8 cellular contexts compared by ENCODE assay signal in genomic region chrX:153969904-153970397, GRCh38. TPM values are rescaled to one million over a fixed set of nuclear protein-coding genes. Genes with fewer than 3 reads are reported as not detected.
A peak's percentile ranks its signal among the peaks of the same experiment; 100 is the strongest.
DNase-seq lines count a peak whose midpoint lies in the region; ATAC-seq, FAIRE-seq and TF ChIP-seq lines count a peak whose summit lies in the region.

No MANE protein-coding gene starts in this region.

- BruUV-seq in HepG2 (replicated peaks; lab: Mats Ljungman, UMichigan): no TSS peak

- H3K4me3 Mint-ChIP-seq in CD4-positive, alpha-beta memory T cell: peak overlapping the region; percentile 92 to 100 (median 100)

- in situ Hi-C loops in brain microvascular endothelial cell (cut with HindIII; ENCODE audit: low pct_ligation_motif_present, low sequenced_read_pairs): no loop called here
- in situ Hi-C loops in HepG2 (cut with HindIII; ENCODE audit: extremely low pct_ligation_motif_present, low pct_unique_long_range_greater_than_20kb): loop anchor here (5.0 kb wide), 1 partner anchor 42 kb away; no protein-coding TSS in a partner anchor

- H3K27ac ChIP-seq in CD4-positive, alpha-beta memory T cell (ENCODE audit: low read depth, low read length): peak overlapping the region; percentile 99
- H3K27ac ChIP-seq in MM.1S (ENCODE audit: low read length): peak overlapping the region; percentile 69; the same call in 1 of the 2 replicates
- no peak overlapping the region for H3K27ac ChIP-seq in brain microvascular endothelial cell
- no peak overlapping the region for H3K27ac ChIP-seq in HepG2 (ENCODE audit: extremely low read length, insufficient read depth, low read length)
- peak overlapping the region; percentile 98 for H3K27ac ChIP-seq in suprapubic skin

- CTCF ChIA-PET in CD4-positive, alpha-beta memory T cell (lab: Charles Lee; ENCODE audit: partially characterized antibody): interaction anchor here (1.3 to 6.1 kb wide), 2 partner anchors 19 to 22 kb away, joined by 3 to 31 read pairs; no protein-coding TSS in a partner anchor
- CTCF ChIA-PET in HepG2 (lab: Yijun Ruan, JAX; ENCODE audit: low intra/inter-chr PET ratio, low total read pairs): no interaction called here

- H3K4me1 Mint-ChIP-seq in CD4-positive, alpha-beta memory T cell: peaks cover 21 to 63% (median 46%) of the 10 kb centered on the region in 4 donors

- H3K79me2 ChIP-seq in MM.1S (ENCODE audit: low read length) (peaks cover 75% of the 10 kb centered on the region), HepG2 (ENCODE audit: insufficient read depth, low read length) (peaks cover 65% of the 10 kb centered on the region)

- ATAC-seq in HepG2: no peak
- ATAC-seq in GM19328 (IDR thresholded peaks at IDR 0.05; ENCODE audit: unreplicated experiment): no peak
- ATAC-seq in HG02763 (IDR thresholded peaks at IDR 0.05; ENCODE audit: unreplicated experiment): no peak

- peaks cover 36% of the 10 kb centered on the region for H3F3A ChIP-seq in MM.1S (ENCODE audit: insufficient read depth, low read length)

- no peak overlapping the region for H2AFZ ChIP-seq in MM.1S (ENCODE audit: low read length)
- no peak overlapping the region for H2AFZ ChIP-seq in HepG2 (ENCODE audit: low read length)

- intact Hi-C loops in CD4-positive, alpha-beta memory T cell (cut with micrococcal nuclease): loop anchor here (5.0 to 10.0 kb wide), 2 partner anchors 42 to 405 kb away; partner anchors contain the start of genes EMD and FLNA
- intact Hi-C loops in HepG2 (cut with micrococcal nuclease; ENCODE audit: unreplicated experiment): no loop called here

- under 1% methylated on average over 23 of the region's 28 CpGs for WGBS in HepG2 (ENCODE audit: low lambda C conversion rate)
- 26% methylated on average over 28 of the region's 28 CpGs for WGBS in suprapubic skin

- no peak for FAIRE-seq in HepG2 (lab: Jason Lieb, UNC)

- peak in 1 of 5 donors; percentile 50 for DNase-seq in CD4-positive, alpha-beta memory T cell
- DNase-seq in MM.1S (no peak), brain microvascular endothelial cell (no peak), HepG2 (ENCODE audit: low spot score) (no peak), suprapubic skin (ENCODE audit: low spot score in 2 of 2) (peak in 1 of 2 donors; percentile 72), HuH-7.5 (ENCODE audit: low spot score) (no peak)

- TF ChIP-seq POLR2A in HepG2 (IDR thresholded peaks at IDR 0.05; ENCODE audit: insufficient read depth in 1 of 2, low read depth in 2 of 2, low read length in 2 of 2) (no peak), suprapubic skin (IDR thresholded peaks at IDR 0.05) (no peak)

- no peak for TF ChIP-seq EP300 in HepG2 (IDR thresholded peaks at IDR 0.05; ENCODE audit: low read depth in 2 of 2, low read length in 2 of 2)
- TF ChIP-seq EP300 in HepG2 (CRISPR knock-in tag; IDR thresholded peaks at IDR 0.05; ENCODE audit: borderline replicate concordance): no peak
- TF ChIP-seq EP300 in suprapubic skin (IDR thresholded peaks at IDR 0.05): no peak

- H3K9me2 ChIP-seq in MM.1S (replicated peaks; ENCODE audit: insufficient read depth, low read length): no peaks in the 10 kb centered on the region

- H3K4me3 ChIP-seq in CD4-positive, alpha-beta memory T cell (ENCODE audit: low read length in 2 of 2): peak overlapping the region; percentile 61 to 90
- H3K4me3 ChIP-seq in MM.1S (ENCODE audit: low read length) (peak overlapping the region; percentile 94), brain microvascular endothelial cell (ENCODE audit: low read depth, low read length) (peak overlapping the region; percentile 87), HepG2 (replicated peaks in 1 of 3; ENCODE audit: insufficient read depth in 1 of 3, low read depth in 2 of 3, low read length in 3 of 3) (peak overlapping the region; percentile 50 to 90 (median 89)), suprapubic skin (peak overlapping the region; percentile 60)

- H3K4me2 ChIP-seq in MM.1S (ENCODE audit: low read depth, low read length) (peak overlapping the region; percentile 88), HepG2 (ENCODE audit: low read depth, low read length) (peak overlapping the region; percentile 88)

- TF ChIP-seq RAD21 in HepG2 (CRISPR knock-in tag; IDR thresholded peaks at IDR 0.05): no peak

- TF ChIP-seq CTCF in MM.1S (IDR thresholded peaks at IDR 0.05; ENCODE audit: low read length) (no peak), brain microvascular endothelial cell (IDR thresholded peaks at IDR 0.05; ENCODE audit: low read depth, low read length, missing control alignments) (no peak), HepG2 (CRISPR knock-in tag; IDR thresholded peaks at IDR 0.05) (no peak), suprapubic skin (IDR thresholded peaks at IDR 0.05) (no peak)

- POLR2A ChIA-PET in CD4-positive, alpha-beta memory T cell (lab: Charles Lee; ENCODE audit: partially characterized antibody): interaction anchor here (0.9 to 10.3 kb wide), 13 partner anchors 10 to 427 kb away, joined by 3 to 176 read pairs (median 11); partner anchors contain the start of genes ARHGAP4 and IRAK1
- POLR2A ChIA-PET in HepG2 (lab: Yijun Ruan, JAX): interaction anchor here (0.6 to 6.3 kb wide), 5 partner anchors 23 to 163 kb away, joined by 3 to 54 read pairs (median 14); no protein-coding TSS in a partner anchor

- no peaks in the 10 kb centered on the region for H3K36me3 ChIP-seq in CD4-positive, alpha-beta memory T cell (ENCODE audit: insufficient read depth, low read length)
- H3K36me3 ChIP-seq in MM.1S (replicated peaks; ENCODE audit: insufficient read depth, low read length): no peaks in the 10 kb centered on the region
- H3K36me3 ChIP-seq in brain microvascular endothelial cell (replicated peaks): no peaks in the 10 kb centered on the region
- peaks cover 3 to 14% of the 10 kb centered on the region in 2 experiments; a peak in 3 of 5 replicates for H3K36me3 ChIP-seq in HepG2 (replicated peaks in 1 of 2; ENCODE audit: control insufficient read depth in 1 of 2, insufficient read depth in 2 of 2, low read length in 2 of 2)
- H3K36me3 ChIP-seq in suprapubic skin: no peaks in the 10 kb centered on the region

- peaks cover 23% of the 10 kb centered on the region for H4K20me1 ChIP-seq in MM.1S (ENCODE audit: insufficient read depth, low read length)
- H4K20me1 ChIP-seq in HepG2 (ENCODE audit: insufficient read depth, low read length): peaks cover 38% of the 10 kb centered on the region

- peak overlapping the region; percentile 60; the same call in 1 of the 2 replicates for H3K9ac ChIP-seq in MM.1S (ENCODE audit: low read length)
- peak overlapping the region; percentile 67 for H3K9ac ChIP-seq in HepG2 (ENCODE audit: insufficient read depth, low read depth, low read length)

- peaks cover 0 to 3% (median 0%) of the 10 kb centered on the region in 8 donors for H3K9me3 Mint-ChIP-seq in CD4-positive, alpha-beta memory T cell

- peaks cover 4 to 18% of the 10 kb centered on the region in 2 donors for H3K36me3 Mint-ChIP-seq in CD4-positive, alpha-beta memory T cell

- peak overlapping the region; percentile 84 to 97 (median 94) for H3K27ac Mint-ChIP-seq in CD4-positive, alpha-beta memory T cell

- no peaks in the 10 kb centered on the region for H3K27me3 ChIP-seq in CD4-positive, alpha-beta memory T cell (ENCODE audit: insufficient read depth, low read length)
- H3K27me3 ChIP-seq in MM.1S (replicated peaks; ENCODE audit: insufficient read depth, low read length) (no peaks in the 10 kb centered on the region), brain microvascular endothelial cell (replicated peaks) (no peaks in the 10 kb centered on the region), HepG2 (ENCODE audit: control insufficient read depth in 1 of 2, insufficient read depth in 2 of 2, low read length in 2 of 2) (no peaks in the 10 kb centered on the region; a peak in 1 of 5 replicates), suprapubic skin (no peaks in the 10 kb centered on the region)

- no peaks in the 10 kb centered on the region for H3K9me3 ChIP-seq in CD4-positive, alpha-beta memory T cell (ENCODE audit: control insufficient read depth in 1 of 2, low read length in 2 of 2)
- H3K9me3 ChIP-seq in MM.1S (replicated peaks; ENCODE audit: insufficient read depth, low read length) (no peaks in the 10 kb centered on the region), HepG2 (ENCODE audit: low read length) (no peaks in the 10 kb centered on the region), suprapubic skin (no peaks in the 10 kb centered on the region)

- H3K4me1 ChIP-seq in CD4-positive, alpha-beta memory T cell (ENCODE audit: insufficient read depth, low read length): peaks cover 57% of the 10 kb centered on the region
- H3K4me1 ChIP-seq in MM.1S (ENCODE audit: low read length) (peaks cover 21% of the 10 kb centered on the region), HepG2 (ENCODE audit: insufficient read depth, low read length) (peaks cover 53% of the 10 kb centered on the region), suprapubic skin (peaks cover 58% of the 10 kb centered on the region)

- peaks cover 0 to 1% of the 10 kb centered on the region in 2 donors for H3K27me3 Mint-ChIP-seq in CD4-positive, alpha-beta memory T cell

RNA-seq across cellular contexts. Expression of gene HCFC1, which starts 1.7 kb away (rescaled TPM):
- 10 to 100 TPM; 52.6 to 53.4 TPM for total RNA-seq in CD4-positive, alpha-beta memory T cell
- polyA plus RNA-seq in CD4-positive, alpha-beta memory T cell: 10 to 100 TPM in 1 of 2 donors, 1 to 10 TPM in 1; 1.6 to 14.9 TPM
- 17.8 and 24.0 TPM in 2 replicates for total RNA-seq in HepG2 (2016; rRNA removed; fragmentation: Illumina TruSeq; extraction: Trizol)
- 3.1 and 3.2 TPM in 2 replicates for total RNA-seq in HepG2 (2016; cell fraction: cytosol; rRNA removed; fragmentation: Illumina TruSeq; extraction: Trizol; ENCODE audit: low read depth)
- total RNA-seq in HepG2 (2016; cell fraction: insoluble cytoplasmic fraction; rRNA removed; fragmentation: Illumina TruSeq; extraction: Trizol): 18.3 and 20.3 TPM in 2 replicates
- 11.9 and 12.8 TPM in 2 replicates for total RNA-seq in HepG2 (2016; cell fraction: membrane; rRNA removed; fragmentation: Illumina TruSeq; extraction: Trizol)
- total RNA-seq in HepG2 (2016; cell fraction: nucleus; rRNA removed; fragmentation: Illumina TruSeq; extraction: Trizol): 17.9 and 21.9 TPM in 2 replicates
- 5.8 TPM in 2 replicates for polyA plus RNA-seq in HepG2 (2011; rRNA removed)
- 4.6 and 5.7 TPM in 2 replicates for polyA plus RNA-seq in HepG2 (2011; cell fraction: cytosol; rRNA removed)
- 27.7 and 34.4 TPM in 2 replicates for polyA plus RNA-seq in HepG2 (2011; cell fraction: nucleus; rRNA removed)
- polyA plus RNA-seq in HepG2 (2012): 18.3 and 21.2 TPM in 2 replicates
- polyA plus RNA-seq in HepG2 (2016; cell fraction: cytosol; fragmentation: Illumina TruSeq; extraction: Trizol; ENCODE audit: low read depth): 2.2 and 2.6 TPM in 2 replicates
- 32.5 and 46.4 TPM in 2 replicates for polyA plus RNA-seq in HepG2 (2016; cell fraction: insoluble cytoplasmic fraction; fragmentation: Illumina TruSeq; extraction: Trizol; ENCODE audit: low read depth)
- 7.0 and 9.4 TPM in 2 replicates for polyA plus RNA-seq in HepG2 (2016; cell fraction: membrane; fragmentation: Illumina TruSeq; extraction: Trizol; ENCODE audit: low read depth)
- 60.1 and 68.4 TPM in 2 replicates for polyA plus RNA-seq in HepG2 (2016; cell fraction: nucleus; fragmentation: Illumina TruSeq; extraction: Trizol; ENCODE audit: insufficient read depth, low read depth)
- 16.9 and 25.4 TPM in 2 replicates for polyA minus RNA-seq in HepG2 (2011; rRNA and poly(A)+ RNA removed; ENCODE audit: low replicate concordance)
- 17.9 and 19.6 TPM in 2 replicates for polyA minus RNA-seq in HepG2 (2011; cell fraction: cytosol; rRNA and poly(A)+ RNA removed)
- 10.3 and 14.4 TPM in 2 replicates for polyA minus RNA-seq in HepG2 (2011; cell fraction: nucleus; rRNA and poly(A)+ RNA removed)
- total RNA-seq in suprapubic skin: 10 to 100 TPM; 51.9 to 72.2 (median 55.3) TPM

RNA-seq across cellular contexts. Expression of gene TMEM187, which starts 2.6 kb away (rescaled TPM):
- total RNA-seq in CD4-positive, alpha-beta memory T cell: 10 to 100 TPM; 12.8 to 14.9 TPM
- polyA plus RNA-seq in CD4-positive, alpha-beta memory T cell: 10 to 100 TPM; 10.4 to 23.8 TPM
- total RNA-seq in HepG2 (2016; rRNA removed; fragmentation: Illumina TruSeq; extraction: Trizol) (1.7 and 2.2 TPM in 2 replicates), suprapubic skin (10 to 100 TPM in 1 of 4 donors, 1 to 10 TPM in 3; 7.8 to 10.7 (median 8.6) TPM)
- 0.40 and 0.53 TPM in 2 replicates for total RNA-seq in HepG2 (2016; cell fraction: cytosol; rRNA removed; fragmentation: Illumina TruSeq; extraction: Trizol; ENCODE audit: low read depth)
- 2.0 and 3.2 TPM in 2 replicates for total RNA-seq in HepG2 (2016; cell fraction: insoluble cytoplasmic fraction; rRNA removed; fragmentation: Illumina TruSeq; extraction: Trizol)
- total RNA-seq in HepG2 (2016; cell fraction: membrane; rRNA removed; fragmentation: Illumina TruSeq; extraction: Trizol): 1.1 and 1.3 TPM in 2 replicates
- 2.5 and 3.6 TPM in 2 replicates for total RNA-seq in HepG2 (2016; cell fraction: nucleus; rRNA removed; fragmentation: Illumina TruSeq; extraction: Trizol)
- polyA plus RNA-seq in HepG2 (2011; rRNA removed): 6.2 and 6.7 TPM in 2 replicates
- polyA plus RNA-seq in HepG2 (2011; cell fraction: cytosol; rRNA removed): 7.0 and 11.0 TPM in 2 replicates
- polyA plus RNA-seq in HepG2 (2011; cell fraction: nucleus; rRNA removed): 4.7 and 4.8 TPM in 2 replicates
- 5.0 and 5.4 TPM in 2 replicates for polyA plus RNA-seq in HepG2 (2012)
- 0.63 and 0.91 TPM in 2 replicates for polyA plus RNA-seq in HepG2 (2016; cell fraction: cytosol; fragmentation: Illumina TruSeq; extraction: Trizol; ENCODE audit: low read depth)
- polyA plus RNA-seq in HepG2 (2016; cell fraction: insoluble cytoplasmic fraction; fragmentation: Illumina TruSeq; extraction: Trizol; ENCODE audit: low read depth): 1.3 and 2.0 TPM in 2 replicates
- 0.69 and 1.2 TPM in 2 replicates for polyA plus RNA-seq in HepG2 (2016; cell fraction: membrane; fragmentation: Illumina TruSeq; extraction: Trizol; ENCODE audit: low read depth)
- 3.0 and 3.8 TPM in 2 replicates for polyA plus RNA-seq in HepG2 (2016; cell fraction: nucleus; fragmentation: Illumina TruSeq; extraction: Trizol; ENCODE audit: insufficient read depth, low read depth)
- polyA minus RNA-seq in HepG2 (2011; rRNA and poly(A)+ RNA removed; ENCODE audit: low replicate concordance): 9.2 and 13.1 TPM in 2 replicates
- 3.5 and 3.7 TPM in 2 replicates for polyA minus RNA-seq in HepG2 (2011; cell fraction: cytosol; rRNA and poly(A)+ RNA removed)
- polyA minus RNA-seq in HepG2 (2011; cell fraction: nucleus; rRNA and poly(A)+ RNA removed): 1.4 and 3.5 TPM in 2 replicates

RNA-seq across cellular contexts. Expression of gene RENBP, which starts 25.5 kb away (rescaled TPM):
- 10 to 100 TPM; 17.2 to 21.3 TPM for total RNA-seq in CD4-positive, alpha-beta memory T cell
- under 1 TPM in 1 of 2 donors, not detected in 1; 0.65 TPM for polyA plus RNA-seq in CD4-positive, alpha-beta memory T cell
- 0.77 and 1.4 TPM in 2 replicates for total RNA-seq in HepG2 (2016; rRNA removed; fragmentation: Illumina TruSeq; extraction: Trizol)
- not detected in 2 replicates for total RNA-seq in HepG2 (2016; cell fraction: cytosol; rRNA removed; fragmentation: Illumina TruSeq; extraction: Trizol; ENCODE audit: low read depth)
- 0.48 and 1.3 TPM in 2 replicates for total RNA-seq in HepG2 (2016; cell fraction: insoluble cytoplasmic fraction; rRNA removed; fragmentation: Illumina TruSeq; extraction: Trizol)
- total RNA-seq in HepG2 (2016; cell fraction: membrane; rRNA removed; fragmentation: Illumina TruSeq; extraction: Trizol): 0.31 and 0.34 TPM in 2 replicates
- 0.78 and 1.4 TPM in 2 replicates for total RNA-seq in HepG2 (2016; cell fraction: nucleus; rRNA removed; fragmentation: Illumina TruSeq; extraction: Trizol)
- 2.0 and 2.6 TPM in 2 replicates for polyA plus RNA-seq in HepG2 (2011; rRNA removed)
- 2.7 and 3.2 TPM in 2 replicates for polyA plus RNA-seq in HepG2 (2011; cell fraction: cytosol; rRNA removed)
- polyA plus RNA-seq in HepG2 (2011; cell fraction: nucleus; rRNA removed): 7.0 and 9.2 TPM in 2 replicates
- 1.5 and 2.1 TPM in 2 replicates for polyA plus RNA-seq in HepG2 (2012)
- polyA plus RNA-seq in HepG2 (2016; cell fraction: cytosol; fragmentation: Illumina TruSeq; extraction: Trizol; ENCODE audit: low read depth): 0.29 and 0.48 TPM in 2 replicates
- 0.72 and 1.8 TPM in 2 replicates for polyA plus RNA-seq in HepG2 (2016; cell fraction: insoluble cytoplasmic fraction; fragmentation: Illumina TruSeq; extraction: Trizol; ENCODE audit: low read depth)
- 0.16 and 0.45 TPM in 2 replicates for polyA plus RNA-seq in HepG2 (2016; cell fraction: membrane; fragmentation: Illumina TruSeq; extraction: Trizol; ENCODE audit: low read depth)
- polyA plus RNA-seq in HepG2 (2016; cell fraction: nucleus; fragmentation: Illumina TruSeq; extraction: Trizol; ENCODE audit: insufficient read depth, low read depth): 0.89 and 1.6 TPM in 2 replicates
- polyA minus RNA-seq in HepG2 (2011; rRNA and poly(A)+ RNA removed; ENCODE audit: low replicate concordance): 3.3 TPM in 1 of 2 replicates, not detected in the other
- polyA minus RNA-seq in HepG2 (2011; cell fraction: cytosol; rRNA and poly(A)+ RNA removed): 0.53 and 1.5 TPM in 2 replicates
- 1.6 and 1.7 TPM in 2 replicates for polyA minus RNA-seq in HepG2 (2011; cell fraction: nucleus; rRNA and poly(A)+ RNA removed)
- 1 to 10 TPM; 1.7 to 9.9 (median 4.6) TPM for total RNA-seq in suprapubic skin

RNA-seq across cellular contexts. Expression of gene NAA10, which starts 35.1 kb away (rescaled TPM):
- total RNA-seq in CD4-positive, alpha-beta memory T cell: 10 to 100 TPM; 88.9 to 94.9 TPM
- polyA plus RNA-seq in CD4-positive, alpha-beta memory T cell: 10 to 100 TPM; 57.6 to 96.3 TPM
- 51.1 and 51.7 TPM in 2 replicates for total RNA-seq in HepG2 (2016; rRNA removed; fragmentation: Illumina TruSeq; extraction: Trizol)
- total RNA-seq in HepG2 (2016; cell fraction: cytosol; rRNA removed; fragmentation: Illumina TruSeq; extraction: Trizol; ENCODE audit: low read depth): 55.8 and 62.5 TPM in 2 replicates
- 47.6 and 50.9 TPM in 2 replicates for total RNA-seq in HepG2 (2016; cell fraction: insoluble cytoplasmic fraction; rRNA removed; fragmentation: Illumina TruSeq; extraction: Trizol)
- 52.1 and 59.2 TPM in 2 replicates for total RNA-seq in HepG2 (2016; cell fraction: membrane; rRNA removed; fragmentation: Illumina TruSeq; extraction: Trizol)
- 27.3 and 30.2 TPM in 2 replicates for total RNA-seq in HepG2 (2016; cell fraction: nucleus; rRNA removed; fragmentation: Illumina TruSeq; extraction: Trizol)
- 49.1 and 49.2 TPM in 2 replicates for polyA plus RNA-seq in HepG2 (2011; rRNA removed)
- 61.9 and 80.7 TPM in 2 replicates for polyA plus RNA-seq in HepG2 (2011; cell fraction: cytosol; rRNA removed)
- 84.9 and 98.2 TPM in 2 replicates for polyA plus RNA-seq in HepG2 (2011; cell fraction: nucleus; rRNA removed)
- polyA plus RNA-seq in HepG2 (2012): 45.4 and 52.3 TPM in 2 replicates
- 168 and 195 TPM in 2 replicates for polyA plus RNA-seq in HepG2 (2016; cell fraction: cytosol; fragmentation: Illumina TruSeq; extraction: Trizol; ENCODE audit: low read depth)
- 99.2 and 109 TPM in 2 replicates for polyA plus RNA-seq in HepG2 (2016; cell fraction: insoluble cytoplasmic fraction; fragmentation: Illumina TruSeq; extraction: Trizol; ENCODE audit: low read depth)
- polyA plus RNA-seq in HepG2 (2016; cell fraction: membrane; fragmentation: Illumina TruSeq; extraction: Trizol; ENCODE audit: low read depth): 92.8 and 108 TPM in 2 replicates
- polyA plus RNA-seq in HepG2 (2016; cell fraction: nucleus; fragmentation: Illumina TruSeq; extraction: Trizol; ENCODE audit: insufficient read depth, low read depth): 92.2 and 97.8 TPM in 2 replicates
- 30.3 and 98.8 TPM in 2 replicates for polyA minus RNA-seq in HepG2 (2011; rRNA and poly(A)+ RNA removed; ENCODE audit: low replicate concordance)
- 14.6 and 17.3 TPM in 2 replicates for polyA minus RNA-seq in HepG2 (2011; cell fraction: cytosol; rRNA and poly(A)+ RNA removed)
- 23.7 and 25.0 TPM in 2 replicates for polyA minus RNA-seq in HepG2 (2011; cell fraction: nucleus; rRNA and poly(A)+ RNA removed)
- 10 to 100 TPM; 58.5 to 97.2 (median 73.0) TPM for total RNA-seq in suprapubic skin

RNA-seq across cellular contexts. Expression of gene ARHGAP4, which starts 43.9 kb away (rescaled TPM):
- 100 to 1,000 TPM; 327 to 330 TPM for total RNA-seq in CD4-positive, alpha-beta memory T cell
- 100 to 1,000 TPM in 1 of 2 donors, 10 to 100 TPM in 1; 65.4 to 117 TPM for polyA plus RNA-seq in CD4-positive, alpha-beta memory T cell
- total RNA-seq in HepG2 (2016; rRNA removed; fragmentation: Illumina TruSeq; extraction: Trizol) (0.64 TPM in 1 of 2 replicates, not detected in the other), suprapubic skin (10 to 100 TPM in 2 of 4 donors, 1 to 10 TPM in 2; 4.8 to 17.6 (median 9.6) TPM)
- not detected in 2 replicates for total RNA-seq in HepG2 (2016; cell fraction: cytosol; rRNA removed; fragmentation: Illumina TruSeq; extraction: Trizol; ENCODE audit: low read depth)
- 0.22 TPM in 1 of 2 replicates, not detected in the other for total RNA-seq in HepG2 (2016; cell fraction: insoluble cytoplasmic fraction; rRNA removed; fragmentation: Illumina TruSeq; extraction: Trizol)
- 0.28 TPM in 1 of 2 replicates, not detected in the other for total RNA-seq in HepG2 (2016; cell fraction: membrane; rRNA removed; fragmentation: Illumina TruSeq; extraction: Trizol)
- 0.41 TPM in 1 of 2 replicates, not detected in the other for total RNA-seq in HepG2 (2016; cell fraction: nucleus; rRNA removed; fragmentation: Illumina TruSeq; extraction: Trizol)
- 0.57 and 1.1 TPM in 2 replicates for polyA plus RNA-seq in HepG2 (2011; rRNA removed)
- 0.10 and 0.19 TPM in 2 replicates for polyA plus RNA-seq in HepG2 (2011; cell fraction: cytosol; rRNA removed)
- polyA plus RNA-seq in HepG2 (2011; cell fraction: nucleus; rRNA removed): 7.0 and 9.1 TPM in 2 replicates
- polyA plus RNA-seq in HepG2 (2012): 0.35 and 0.59 TPM in 2 replicates
- not detected in 2 replicates for polyA plus RNA-seq in HepG2 (2016; cell fraction: cytosol; fragmentation: Illumina TruSeq; extraction: Trizol; ENCODE audit: low read depth)
- polyA plus RNA-seq in HepG2 (2016; cell fraction: insoluble cytoplasmic fraction; fragmentation: Illumina TruSeq; extraction: Trizol; ENCODE audit: low read depth): not detected in 2 replicates
- polyA plus RNA-seq in HepG2 (2016; cell fraction: membrane; fragmentation: Illumina TruSeq; extraction: Trizol; ENCODE audit: low read depth): not detected in 2 replicates
- polyA plus RNA-seq in HepG2 (2016; cell fraction: nucleus; fragmentation: Illumina TruSeq; extraction: Trizol; ENCODE audit: insufficient read depth, low read depth): 0.64 and 1.9 TPM in 2 replicates
- 1.6 and 1.8 TPM in 2 replicates for polyA minus RNA-seq in HepG2 (2011; rRNA and poly(A)+ RNA removed; ENCODE audit: low replicate concordance)
- polyA minus RNA-seq in HepG2 (2011; cell fraction: cytosol; rRNA and poly(A)+ RNA removed): 1.1 TPM in 1 of 2 replicates, not detected in the other
- polyA minus RNA-seq in HepG2 (2011; cell fraction: nucleus; rRNA and poly(A)+ RNA removed): 1.2 and 2.8 TPM in 2 replicates

Comparison
In these comparisons a context has a peak if more than half of its experiments do, and no peak if none do; other contexts are left out.
1. H3K27ac ChIP-seq: peak in CD4-positive, alpha-beta memory T cell (single experiment), MM.1S (single experiment) and suprapubic skin (single experiment); none in brain microvascular endothelial cell (single experiment) and HepG2 (single experiment).
2. Peak in every context shown above with its lines, with median percentiles within 50 percentile points of each other: H3K4me3 ChIP-seq.